ENCODE assay signal across 8 cellular contexts in the genomic region with DNA sequence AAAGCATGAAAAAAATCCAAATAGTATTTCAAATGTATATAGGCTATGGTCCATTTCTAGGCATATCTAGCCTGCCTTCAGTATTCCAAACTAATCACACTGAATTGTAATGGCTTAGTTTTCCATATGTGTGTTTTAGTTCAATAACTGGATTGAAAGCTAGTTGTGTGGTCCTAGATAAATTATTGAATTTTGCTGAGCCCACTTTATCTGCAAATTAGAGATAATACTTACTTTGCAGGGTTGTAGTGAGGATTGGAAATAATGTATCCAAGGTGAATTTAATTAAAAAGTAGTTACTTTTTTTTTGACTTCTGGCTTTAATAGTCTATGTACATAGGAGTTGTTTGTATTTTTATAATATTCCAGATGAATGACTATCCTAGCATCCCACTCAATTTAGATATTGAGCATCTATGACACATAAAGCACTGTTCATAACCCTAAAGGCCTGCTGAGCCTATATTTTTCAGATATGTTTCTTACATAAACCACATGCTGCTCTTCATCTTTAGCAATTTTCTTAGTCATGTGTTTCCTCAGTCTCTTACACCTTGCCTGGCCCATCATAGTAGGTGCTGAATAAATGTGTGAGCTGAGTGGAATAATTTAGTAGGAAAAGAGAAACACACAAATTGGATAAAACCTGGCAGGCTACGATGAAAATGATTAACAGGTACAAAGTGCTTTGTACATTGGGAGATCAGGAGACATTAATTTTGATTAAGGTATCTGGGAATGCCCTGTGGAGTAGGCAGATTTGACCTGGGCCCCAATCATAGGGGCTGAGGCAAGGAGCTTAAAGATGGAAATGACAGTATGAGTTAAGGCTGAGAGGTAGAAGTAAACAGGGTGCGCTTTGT. TPM values are rescaled to one million over a fixed set of nuclear protein-coding genes. Genes with fewer than 3 reads are reported as not detected.
DNase-seq lines count a peak whose midpoint lies in the region; ATAC-seq and TF ChIP-seq lines count a peak whose summit lies in the region.

No MANE protein-coding gene starts in this region.

- H3K9me3 ChIP-seq in tibial artery, result no peaks in the 10 kb centered on the region

- H3K9me3 Mint-ChIP-seq in activated T-cell treated with anti-CD3 and anti-CD28 coated beads, Interleukin-2, amount 50 U/mL, for 4 hours, result no peaks in the 10 kb centered on the region
- H3K9me3 Mint-ChIP-seq in activated naive CD4-positive, alpha-beta T cell treated with anti-CD3 and anti-CD28 coated beads, Interleukin-2, amount 50 U/mL, for 72 hours, result no peaks in the 10 kb centered on the region

- TF ChIP-seq CTCF in tibial artery (IDR thresholded peaks at IDR 0.05), result no peak

- H3K27me3 Mint-ChIP-seq in activated T-cell treated with anti-CD3 and anti-CD28 coated beads, Interleukin-2, amount 50 U/mL, for 4 hours (ENCODE audit: low read depth), result no peaks in the 10 kb centered on the region

- H3K27ac ChIP-seq in tibial artery, result peak overlapping the region; percentile 82 to 83

- ATAC-seq in activated T-cell treated with anti-CD3 and anti-CD28 coated beads, Interleukin-2, amount 50 U/mL, for 4 hours, result no peak
- peak in 1 of 2 donors; percentile 24 for ATAC-seq in activated naive CD4-positive, alpha-beta T cell treated with anti-CD3 and anti-CD28 coated beads, Interleukin-2, amount 50 U/mL, for 72 hours

- H3K27ac Mint-ChIP-seq in activated naive CD4-positive, alpha-beta T cell treated with anti-CD3 and anti-CD28 coated beads, Interleukin-2, amount 50 U/mL, for 72 hours, result peak overlapping the region; percentile 94 to 98

- H3K4me1 ChIP-seq in tibial artery, result peaks cover 0 to 27% (median 17%) of the 10 kb centered on the region in 4 donors

- H3K36me3 Mint-ChIP-seq in activated T-cell treated with anti-CD3 and anti-CD28 coated beads, Interleukin-2, amount 50 U/mL, for 4 hours (ENCODE audit: insufficient read depth), result no peaks in the 10 kb centered on the region
- H3K36me3 Mint-ChIP-seq in activated naive CD4-positive, alpha-beta T cell treated with anti-CD3 and anti-CD28 coated beads, Interleukin-2, amount 50 U/mL, for 72 hours, result peaks cover 0 to 7% of the 10 kb centered on the region in 2 donors

- intact Hi-C loops in tibial artery (cut with DNase I; ENCODE audit: low total_unique reads), result no loop called here

- no peak for DNase-seq in activated T-cell treated with anti-CD3 and anti-CD28 coated beads, Interleukin-2, amount 50 U/mL, for 4 hours
- DNase-seq in activated T-cell treated with anti-CD3 and anti-CD28 coated beads, Interleukin-2, amount 50 U/mL, for 48 hours, result no peak
- DNase-seq in activated naive CD4-positive, alpha-beta T cell treated with anti-CD3 and anti-CD28 coated beads, Interleukin-2, amount 50 U/mL, for 72 hours (ENCODE audit: low spot score in 2 of 2), result no peak
- DNase-seq in left kidney (ENCODE audit: low read depth, low spot score) (peak; percentile 9), tibial artery (no peak), NCI-H1436 treated with DMSO at 0.1 percent for 48 hours (lab: John Stamatoyannopoulos, UW) (no peak), NCI-H2196 (lab: John Stamatoyannopoulos, UW; ENCODE audit: unreplicated experiment) (no peak), NCI-H128 (lab: John Stamatoyannopoulos, UW; ENCODE audit: unreplicated experiment) (no peak)

- no peaks in the 10 kb centered on the region for H3K36me3 ChIP-seq in tibial artery

- H3K27me3 ChIP-seq in tibial artery, result no peaks in the 10 kb centered on the region

- H3K4me3 ChIP-seq in tibial artery, result peak overlapping the region; percentile 69 to 71

- H3K4me1 Mint-ChIP-seq in activated T-cell treated with anti-CD3 and anti-CD28 coated beads, Interleukin-2, amount 50 U/mL, for 4 hours (ENCODE audit: low read depth), result peaks cover 45% of the 10 kb centered on the region

- peak overlapping the region; percentile 93 for H3K4me3 Mint-ChIP-seq in activated T-cell treated with anti-CD3 and anti-CD28 coated beads, Interleukin-2, amount 50 U/mL, for 4 hours

RNA-seq across cellular contexts. Expression of a gene that starts 1.1 kb away (rescaled TPM):
- 1 to 10 TPM; 3.3 to 7.0 (median 5.9) TPM for total RNA-seq in activated T-cell treated with anti-CD3 and anti-CD28 coated beads, Interleukin-2, amount 50 U/mL, for 4 hours
- total RNA-seq in activated naive CD4-positive, alpha-beta T cell treated with anti-CD3 and anti-CD28 coated beads, Interleukin-2, amount 50 U/mL, for 72 hours, result 10 to 100 TPM; 15.3 to 15.5 TPM
